Comparison of ENCODE assay signal across 28 cellular contexts in genomic region chr21:38880578-38880966, GRCh38.
"Had no signal": no experiment of that assay in that cellular context is flagged by ENCODE, and none has a peak within 500 bp of the region (broad histone marks: within the 10 kb centered on the region; RNA-seq: fewer than 3 reads in every experiment).

No MANE protein-coding gene starts in this region.

- H3K4me3 ChIP-seq: body of pancreas, esophagus muscularis mucosa, heart left ventricle had no signal

- FAIRE-seq: colon, frontal cortex had no signal

- H3K27me3 ChIP-seq: body of pancreas, esophagus muscularis mucosa, heart left ventricle had no signal

- H3K36me3 ChIP-seq: esophagus muscularis mucosa, heart left ventricle had no signal

- DNase-seq: activated CD4-positive, alpha-beta memory T cell treated with anti-CD3 and anti-CD28 coated beads for 36 hours; activated CD4-positive, alpha-beta T cell treated with anti-CD3 and anti-CD28 coated beads for 36 hours; activated CD4-positive, alpha-beta T cell treated with anti-CD3 and anti-CD28 coated beads, Interleukin-2, amount 10 ng/mL, durations not matched to agents 24 days and 14 days; activated CD4-positive, CD25-positive, alpha-beta regulatory T cell; activated CD4-positive, CD25-positive, alpha-beta regulatory T cell treated with anti-CD3 and anti-CD28 coated beads, Interleukin-2, amount 50 U/mL, for 72 hours; activated CD8-positive, alpha-beta memory T cell treated with anti-CD3 and anti-CD28 coated beads, Interleukin-2, amount 10 ng/mL, durations not matched to agents 7 days and 5 days; activated CD8-positive, alpha-beta memory T cell treated with anti-CD3 and anti-CD28 coated beads, Interleukin-2, amount 50 U/mL, for 4 hours; activated CD8-positive, alpha-beta T cell treated with anti-CD3 and anti-CD28 coated beads, Interleukin-2, amount 10 ng/mL, durations not matched to agents 7 days and 5 days; activated effector memory CD4-positive, alpha-beta T cell treated with anti-CD3 and anti-CD28 coated beads, Interleukin-2, amount 50 U/mL, for 16 hours; activated naive CD4-positive, alpha-beta T cell treated with anti-CD3 and anti-CD28 coated beads, Interleukin-2, amount 10 ng/mL, durations not matched to agents 7 days and 5 days; activated naive CD8-positive, alpha-beta T cell treated with anti-CD3 and anti-CD28 coated beads, Interleukin-2, amount 10 ng/mL, durations not matched to agents 7 days and 5 days; activated T-cell treated with anti-CD3 and anti-CD28 coated beads, Interleukin-2, amount 50 U/mL, for 1 hour; activated T-cell treated with anti-CD3 and anti-CD28 coated beads, Interleukin-2, amount 50 U/mL, for 48 hours; anterior cingulate cortex; body of pancreas; caudate nucleus; cortex of kidney; dermis blood vessel endothelial cell; effector CD4-positive, alpha-beta T cell; effector memory CD8-positive, alpha-beta T cell; erythroblast; glutamatergic neuron; heart left ventricle; T-helper 2 cell had no signal

- H3K4me1 ChIP-seq: body of pancreas, esophagus muscularis mucosa had no signal

- ATAC-seq: activated CD4-positive, alpha-beta T cell treated with anti-CD3 and anti-CD28 coated beads for 36 hours; activated CD8-positive, alpha-beta memory T cell treated with anti-CD3 and anti-CD28 coated beads, Interleukin-2, amount 10 ng/mL, durations not matched to agents 7 days and 5 days; activated CD8-positive, alpha-beta T cell treated with anti-CD3 and anti-CD28 coated beads, Interleukin-2, amount 10 ng/mL, durations not matched to agents 7 days and 5 days; activated naive CD4-positive, alpha-beta T cell treated with anti-CD3 and anti-CD28 coated beads, Interleukin-2, amount 50 U/mL, for 72 hours; body of pancreas; effector memory CD8-positive, alpha-beta T cell had no signal

- H3K27ac ChIP-seq: body of pancreas, esophagus muscularis mucosa, heart left ventricle had no signal
